Comparison of ENCODE assay signal across 1 cellular context in the genomic region with DNA sequence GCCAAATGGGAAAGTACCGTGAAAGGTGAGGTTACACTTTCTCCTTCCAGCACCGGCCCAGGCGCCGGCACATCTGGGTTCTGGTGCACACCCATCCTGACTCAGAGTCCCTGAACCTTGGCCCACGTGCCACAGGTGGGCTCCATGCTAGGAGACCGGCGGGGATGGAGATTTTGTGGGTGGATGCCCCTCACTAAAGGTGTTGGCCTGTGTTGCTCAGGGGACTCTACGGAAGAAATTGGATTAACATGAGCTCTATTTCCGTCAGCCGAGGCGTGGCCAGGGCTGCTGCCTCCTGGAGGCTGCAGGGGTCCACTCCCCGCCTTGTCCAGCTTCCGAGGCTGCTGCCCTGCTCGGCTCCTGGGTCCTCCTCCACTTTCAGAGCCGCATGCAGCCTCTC.
TF ChIP-seq lines count a peak whose summit lies in the region.

No MANE protein-coding gene starts in this region.

TF ChIP-seq in HepG2, 621 proteins besides CTCF, POLR2A, EP300 and RAD21 (continues in another document):
- TF ChIP-seq, protein P1, sequence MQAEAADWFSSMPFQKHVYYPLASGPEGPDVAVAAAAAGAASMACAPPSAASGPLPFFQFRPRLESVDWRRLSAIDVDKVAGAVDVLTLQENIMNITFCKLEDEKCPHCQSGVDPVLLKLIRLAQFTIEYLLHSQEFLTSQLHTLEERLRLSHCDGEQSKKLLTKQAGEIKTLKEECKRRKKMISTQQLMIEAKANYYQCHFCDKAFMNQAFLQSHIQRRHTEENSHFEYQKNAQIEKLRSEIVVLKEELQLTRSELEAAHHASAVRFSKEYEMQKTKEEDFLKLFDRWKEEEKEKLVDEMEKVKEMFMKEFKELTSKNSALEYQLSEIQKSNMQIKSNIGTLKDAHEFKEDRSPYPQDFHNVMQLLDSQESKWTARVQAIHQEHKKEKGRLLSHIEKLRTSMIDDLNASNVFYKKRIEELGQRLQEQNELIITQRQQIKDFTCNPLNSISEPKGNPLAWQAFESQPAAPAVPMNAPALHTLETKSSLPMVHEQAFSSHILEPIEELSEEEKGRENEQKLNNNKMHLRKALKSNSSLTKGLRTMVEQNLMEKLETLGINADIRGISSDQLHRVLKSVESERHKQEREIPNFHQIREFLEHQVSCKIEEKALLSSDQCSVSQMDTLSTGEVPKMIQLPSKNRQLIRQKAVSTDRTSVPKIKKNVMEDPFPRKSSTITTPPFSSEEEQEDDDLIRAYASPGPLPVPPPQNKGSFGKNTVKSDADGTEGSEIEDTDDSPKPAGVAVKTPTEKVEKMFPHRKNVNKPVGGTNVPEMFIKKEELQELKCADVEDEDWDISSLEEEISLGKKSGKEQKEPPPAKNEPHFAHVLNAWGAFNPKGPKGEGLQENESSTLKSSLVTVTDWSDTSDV (CRISPR knock-in tag; IDR thresholded peaks at IDR 0.05): 0 out of 2 replicates have a peak, but pooled peaks have one; percentile 62
- TF ChIP-seq HNRNPL (IDR thresholded peaks at IDR 0.05; ENCODE audit: low read depth, low read length): no peak
- peak; percentile 53; the same call in 1 of the 2 replicates for TF ChIP-seq ZNF703 (CRISPR knock-in tag; IDR thresholded peaks at IDR 0.05; ENCODE audit: borderline replicate concordance)
- no peak for TF ChIP-seq HNF4A (CRISPR knock-in tag; IDR thresholded peaks at IDR 0.05)
- TF ChIP-seq POLR2AphosphoS5 (IDR thresholded peaks at IDR 0.05; ENCODE audit: low read depth, low read length): no peak
- no peak for TF ChIP-seq NCOA5 (CRISPR knock-in tag; IDR thresholded peaks at IDR 0.05)
- TF ChIP-seq ZNF382 (CRISPR knock-in tag; IDR thresholded peaks at IDR 0.05; ENCODE audit: borderline replicate concordance): no peak
- no peak for TF ChIP-seq ATF7-NPFF (CRISPR knock-in tag; IDR thresholded peaks at IDR 0.05; ENCODE audit: low read depth)
- TF ChIP-seq NPAS2 (CRISPR knock-in tag; IDR thresholded peaks at IDR 0.05; ENCODE audit: borderline replicate concordance): no peak
- 0 out of 2 replicates have a peak, but pooled peaks have one; percentile 12 for TF ChIP-seq ZNF274 (CRISPR knock-in tag; IDR thresholded peaks at IDR 0.05)
- TF ChIP-seq HDAC1 (CRISPR knock-in tag; IDR thresholded peaks at IDR 0.05): no peak
- no peak for TF ChIP-seq ZNF747 (CRISPR knock-in tag; IDR thresholded peaks at IDR 0.05; ENCODE audit: borderline replicate concordance)
- no peak for TF ChIP-seq TAF15 (IDR thresholded peaks at IDR 0.05; ENCODE audit: low read depth, low read length, poor library complexity, severe bottlenecking)
- TF ChIP-seq, protein P2, sequence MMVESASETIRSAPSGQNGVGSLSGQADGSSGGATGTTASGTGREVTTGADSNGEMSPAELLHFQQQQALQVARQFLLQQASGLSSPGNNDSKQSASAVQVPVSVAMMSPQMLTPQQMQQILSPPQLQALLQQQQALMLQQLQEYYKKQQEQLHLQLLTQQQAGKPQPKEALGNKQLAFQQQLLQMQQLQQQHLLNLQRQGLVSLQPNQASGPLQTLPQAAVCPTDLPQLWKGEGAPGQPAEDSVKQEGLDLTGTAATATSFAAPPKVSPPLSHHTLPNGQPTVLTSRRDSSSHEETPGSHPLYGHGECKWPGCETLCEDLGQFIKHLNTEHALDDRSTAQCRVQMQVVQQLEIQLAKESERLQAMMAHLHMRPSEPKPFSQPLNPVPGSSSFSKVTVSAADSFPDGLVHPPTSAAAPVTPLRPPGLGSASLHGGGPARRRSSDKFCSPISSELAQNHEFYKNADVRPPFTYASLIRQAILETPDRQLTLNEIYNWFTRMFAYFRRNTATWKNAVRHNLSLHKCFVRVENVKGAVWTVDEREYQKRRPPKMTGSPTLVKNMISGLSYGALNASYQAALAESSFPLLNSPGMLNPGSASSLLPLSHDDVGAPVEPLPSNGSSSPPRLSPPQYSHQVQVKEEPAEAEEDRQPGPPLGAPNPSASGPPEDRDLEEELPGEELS (CRISPR knock-in tag; IDR thresholded peaks at IDR 0.05): no peak
- no peak for TF ChIP-seq ZBTB21 (CRISPR knock-in tag; IDR thresholded peaks at IDR 0.05)
- no peak for TF ChIP-seq YEATS2 (CRISPR knock-in tag; IDR thresholded peaks at IDR 0.05; ENCODE audit: borderline replicate concordance)
- no peak for TF ChIP-seq MIXL1 (CRISPR knock-in tag; IDR thresholded peaks at IDR 0.05)
- TF ChIP-seq, protein P3, sequence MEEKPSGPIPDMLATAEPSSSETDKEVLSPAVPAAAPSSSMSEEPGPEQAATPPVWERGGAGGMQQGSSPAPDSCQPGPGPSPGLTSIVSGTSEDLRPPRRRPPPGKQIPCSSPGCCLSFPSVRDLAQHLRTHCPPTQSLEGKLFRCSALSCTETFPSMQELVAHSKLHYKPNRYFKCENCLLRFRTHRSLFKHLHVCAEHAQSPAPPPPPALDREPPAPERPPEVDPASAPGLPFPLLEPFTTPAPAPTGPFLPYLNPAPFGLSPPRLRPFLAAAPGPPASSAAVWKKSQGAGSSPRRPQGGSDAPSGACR (CRISPR knock-in tag; IDR thresholded peaks at IDR 0.05): no peak
- TF ChIP-seq, protein P4, sequence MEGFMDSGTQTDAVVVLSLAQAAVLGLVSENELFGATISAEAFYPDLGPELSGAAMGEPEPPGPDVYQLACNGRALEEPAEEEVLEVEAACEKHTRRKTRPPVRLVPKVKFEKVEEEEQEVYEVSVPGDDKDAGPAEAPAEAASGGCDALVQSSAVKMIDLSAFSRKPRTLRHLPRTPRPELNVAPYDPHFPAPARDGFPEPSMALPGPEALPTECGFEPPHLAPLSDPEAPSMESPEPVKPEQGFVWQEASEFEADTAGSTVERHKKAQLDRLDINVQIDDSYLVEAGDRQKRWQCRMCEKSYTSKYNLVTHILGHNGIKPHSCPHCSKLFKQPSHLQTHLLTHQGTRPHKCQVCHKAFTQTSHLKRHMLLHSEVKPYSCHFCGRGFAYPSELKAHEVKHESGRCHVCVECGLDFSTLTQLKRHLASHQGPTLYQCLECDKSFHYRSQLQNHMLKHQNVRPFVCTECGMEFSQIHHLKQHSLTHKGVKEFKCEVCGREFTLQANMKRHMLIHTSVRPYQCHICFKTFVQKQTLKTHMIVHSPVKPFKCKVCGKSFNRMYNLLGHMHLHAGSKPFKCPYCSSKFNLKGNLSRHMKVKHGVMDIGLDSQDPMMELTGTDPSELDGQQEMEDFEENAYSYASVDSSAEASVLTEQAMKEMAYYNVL (CRISPR knock-in tag; IDR thresholded peaks at IDR 0.05; ENCODE audit: borderline replicate concordance): no peak
- TF ChIP-seq, protein P5, sequence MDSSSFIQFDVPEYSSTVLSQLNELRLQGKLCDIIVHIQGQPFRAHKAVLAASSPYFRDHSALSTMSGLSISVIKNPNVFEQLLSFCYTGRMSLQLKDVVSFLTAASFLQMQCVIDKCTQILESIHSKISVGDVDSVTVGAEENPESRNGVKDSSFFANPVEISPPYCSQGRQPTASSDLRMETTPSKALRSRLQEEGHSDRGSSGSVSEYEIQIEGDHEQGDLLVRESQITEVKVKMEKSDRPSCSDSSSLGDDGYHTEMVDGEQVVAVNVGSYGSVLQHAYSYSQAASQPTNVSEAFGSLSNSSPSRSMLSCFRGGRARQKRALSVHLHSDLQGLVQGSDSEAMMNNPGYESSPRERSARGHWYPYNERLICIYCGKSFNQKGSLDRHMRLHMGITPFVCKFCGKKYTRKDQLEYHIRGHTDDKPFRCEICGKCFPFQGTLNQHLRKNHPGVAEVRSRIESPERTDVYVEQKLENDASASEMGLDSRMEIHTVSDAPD (CRISPR knock-in tag; IDR thresholded peaks at IDR 0.05): no peak
- TF ChIP-seq ERF (CRISPR knock-in tag; IDR thresholded peaks at IDR 0.05): no peak
- TF ChIP-seq, protein P6, sequence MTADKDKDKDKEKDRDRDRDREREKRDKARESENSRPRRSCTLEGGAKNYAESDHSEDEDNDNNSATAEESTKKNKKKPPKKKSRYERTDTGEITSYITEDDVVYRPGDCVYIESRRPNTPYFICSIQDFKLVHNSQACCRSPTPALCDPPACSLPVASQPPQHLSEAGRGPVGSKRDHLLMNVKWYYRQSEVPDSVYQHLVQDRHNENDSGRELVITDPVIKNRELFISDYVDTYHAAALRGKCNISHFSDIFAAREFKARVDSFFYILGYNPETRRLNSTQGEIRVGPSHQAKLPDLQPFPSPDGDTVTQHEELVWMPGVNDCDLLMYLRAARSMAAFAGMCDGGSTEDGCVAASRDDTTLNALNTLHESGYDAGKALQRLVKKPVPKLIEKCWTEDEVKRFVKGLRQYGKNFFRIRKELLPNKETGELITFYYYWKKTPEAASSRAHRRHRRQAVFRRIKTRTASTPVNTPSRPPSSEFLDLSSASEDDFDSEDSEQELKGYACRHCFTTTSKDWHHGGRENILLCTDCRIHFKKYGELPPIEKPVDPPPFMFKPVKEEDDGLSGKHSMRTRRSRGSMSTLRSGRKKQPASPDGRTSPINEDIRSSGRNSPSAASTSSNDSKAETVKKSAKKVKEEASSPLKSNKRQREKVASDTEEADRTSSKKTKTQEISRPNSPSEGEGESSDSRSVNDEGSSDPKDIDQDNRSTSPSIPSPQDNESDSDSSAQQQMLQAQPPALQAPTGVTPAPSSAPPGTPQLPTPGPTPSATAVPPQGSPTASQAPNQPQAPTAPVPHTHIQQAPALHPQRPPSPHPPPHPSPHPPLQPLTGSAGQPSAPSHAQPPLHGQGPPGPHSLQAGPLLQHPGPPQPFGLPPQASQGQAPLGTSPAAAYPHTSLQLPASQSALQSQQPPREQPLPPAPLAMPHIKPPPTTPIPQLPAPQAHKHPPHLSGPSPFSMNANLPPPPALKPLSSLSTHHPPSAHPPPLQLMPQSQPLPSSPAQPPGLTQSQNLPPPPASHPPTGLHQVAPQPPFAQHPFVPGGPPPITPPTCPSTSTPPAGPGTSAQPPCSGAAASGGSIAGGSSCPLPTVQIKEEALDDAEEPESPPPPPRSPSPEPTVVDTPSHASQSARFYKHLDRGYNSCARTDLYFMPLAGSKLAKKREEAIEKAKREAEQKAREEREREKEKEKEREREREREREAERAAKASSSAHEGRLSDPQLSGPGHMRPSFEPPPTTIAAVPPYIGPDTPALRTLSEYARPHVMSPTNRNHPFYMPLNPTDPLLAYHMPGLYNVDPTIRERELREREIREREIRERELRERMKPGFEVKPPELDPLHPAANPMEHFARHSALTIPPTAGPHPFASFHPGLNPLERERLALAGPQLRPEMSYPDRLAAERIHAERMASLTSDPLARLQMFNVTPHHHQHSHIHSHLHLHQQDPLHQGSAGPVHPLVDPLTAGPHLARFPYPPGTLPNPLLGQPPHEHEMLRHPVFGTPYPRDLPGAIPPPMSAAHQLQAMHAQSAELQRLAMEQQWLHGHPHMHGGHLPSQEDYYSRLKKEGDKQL (CRISPR knock-in tag; IDR thresholded peaks at IDR 0.05; ENCODE audit: low read depth): no peak
- no peak for TF ChIP-seq ZNF496 (CRISPR knock-in tag; IDR thresholded peaks at IDR 0.05; ENCODE audit: insufficient replicate concordance)
- TF ChIP-seq TBX3 (IDR thresholded peaks at IDR 0.05; ENCODE audit: borderline replicate concordance): no peak
- TF ChIP-seq TCF7L2 (IDR thresholded peaks at IDR 0.05; ENCODE audit: low read depth, low read length): no peak
- TF ChIP-seq GFI1 (CRISPR knock-in tag; IDR thresholded peaks at IDR 0.05; ENCODE audit: borderline replicate concordance): no peak
- no peak for TF ChIP-seq PRMT3 (CRISPR knock-in tag; IDR thresholded peaks at IDR 0.05; ENCODE audit: borderline replicate concordance, low read depth)
- TF ChIP-seq, protein P7, sequence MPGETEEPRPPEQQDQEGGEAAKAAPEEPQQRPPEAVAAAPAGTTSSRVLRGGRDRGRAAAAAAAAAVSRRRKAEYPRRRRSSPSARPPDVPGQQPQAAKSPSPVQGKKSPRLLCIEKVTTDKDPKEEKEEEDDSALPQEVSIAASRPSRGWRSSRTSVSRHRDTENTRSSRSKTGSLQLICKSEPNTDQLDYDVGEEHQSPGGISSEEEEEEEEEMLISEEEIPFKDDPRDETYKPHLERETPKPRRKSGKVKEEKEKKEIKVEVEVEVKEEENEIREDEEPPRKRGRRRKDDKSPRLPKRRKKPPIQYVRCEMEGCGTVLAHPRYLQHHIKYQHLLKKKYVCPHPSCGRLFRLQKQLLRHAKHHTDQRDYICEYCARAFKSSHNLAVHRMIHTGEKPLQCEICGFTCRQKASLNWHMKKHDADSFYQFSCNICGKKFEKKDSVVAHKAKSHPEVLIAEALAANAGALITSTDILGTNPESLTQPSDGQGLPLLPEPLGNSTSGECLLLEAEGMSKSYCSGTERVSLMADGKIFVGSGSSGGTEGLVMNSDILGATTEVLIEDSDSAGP (CRISPR knock-in tag; IDR thresholded peaks at IDR 0.05; ENCODE audit: borderline replicate concordance): 0 out of 2 replicates have a peak, but pooled peaks have one; percentile 13
- TF ChIP-seq, protein P8, sequence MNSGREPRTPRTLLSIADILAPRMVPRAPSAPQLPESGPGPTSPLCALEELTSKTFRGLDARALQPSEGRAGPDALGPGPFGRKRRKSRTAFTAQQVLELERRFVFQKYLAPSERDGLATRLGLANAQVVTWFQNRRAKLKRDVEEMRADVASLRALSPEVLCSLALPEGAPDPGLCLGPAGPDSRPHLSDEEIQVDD (CRISPR knock-in tag; IDR thresholded peaks at IDR 0.05; ENCODE audit: borderline replicate concordance): no peak
- no peak for TF ChIP-seq TOPORS (CRISPR knock-in tag; IDR thresholded peaks at IDR 0.05)
- 0 out of 2 replicates have a peak, but pooled peaks have one; percentile 21 for TF ChIP-seq ZNF546 (CRISPR knock-in tag; conservative IDR thresholded peaks at IDR 0.05)
- no peak for TF ChIP-seq ZBTB8A (CRISPR knock-in tag; IDR thresholded peaks at IDR 0.05; ENCODE audit: borderline replicate concordance, low read depth)
- TF ChIP-seq NCOR1 (IDR thresholded peaks at IDR 0.05; ENCODE audit: borderline replicate concordance, low read length): no peak
- TF ChIP-seq AGO2 (optimal IDR thresholded peaks at IDR 0.05; ENCODE audit: low read depth, low read length): peak; percentile 77
- 0 out of 2 replicates have a peak, but pooled peaks have one; percentile 6 for TF ChIP-seq ZNF225 (CRISPR knock-in tag; IDR thresholded peaks at IDR 0.05)
- TF ChIP-seq ZNF468 (CRISPR knock-in tag; IDR thresholded peaks at IDR 0.05): no peak
- TF ChIP-seq ZBTB3 (CRISPR knock-in tag; IDR thresholded peaks at IDR 0.05; ENCODE audit: borderline replicate concordance, low read depth): no peak
